8 cellular contexts compared by ENCODE assay signal in the genomic region with DNA sequence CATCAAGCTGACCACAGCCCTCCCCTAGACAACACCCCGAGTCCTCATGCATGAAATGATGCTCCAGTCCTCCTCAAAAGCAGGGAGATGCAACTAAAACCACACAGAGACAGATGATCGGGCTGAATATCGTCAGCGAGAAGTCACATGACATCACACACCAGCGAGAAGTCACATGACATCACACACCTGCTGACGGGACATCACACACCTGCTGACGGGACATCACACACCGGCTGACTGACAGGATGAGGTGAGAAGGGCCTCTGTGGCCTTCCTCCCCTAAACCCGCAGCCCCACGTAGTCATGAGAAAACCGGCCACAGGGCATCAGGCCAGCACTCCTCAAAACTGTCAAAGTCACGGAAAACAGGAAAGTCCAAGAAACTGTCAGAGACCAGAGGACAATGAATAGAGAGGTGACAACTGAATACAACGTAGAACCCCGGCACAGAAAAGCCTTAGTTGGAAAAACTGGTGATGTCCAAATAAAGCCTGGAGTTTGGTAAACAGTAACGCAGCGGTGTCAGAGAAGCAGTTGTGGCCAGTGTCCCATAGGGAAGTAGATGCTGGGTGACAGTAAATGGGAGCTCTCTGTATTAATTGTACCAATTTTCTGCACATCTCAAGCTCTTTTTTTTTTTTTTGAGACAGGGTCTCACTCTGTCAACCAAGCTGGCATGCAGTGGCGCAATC. TPM values are rescaled to one million over a fixed set of nuclear protein-coding genes. Genes with fewer than 3 reads are reported as not detected.
A peak's percentile ranks its signal among the peaks of the same experiment; 100 is the strongest.
DNase-seq lines count a peak whose midpoint lies in the region; ATAC-seq, FAIRE-seq and TF ChIP-seq lines count a peak whose summit lies in the region.

No MANE protein-coding gene starts in this region.

- H3K27me3 Mint-ChIP-seq in WTC11 (ENCODE audit: low read depth): peaks cover under 1% of the 10 kb centered on the region; the same call in 1 of the 2 replicates

- H3K27ac ChIP-seq in breast epithelium: peak overlapping the region; percentile 9 to 65

- H3K36me3 ChIP-seq in breast epithelium: no peaks in the 10 kb centered on the region

- no peaks in the 10 kb centered on the region for H3K4me1 ChIP-seq in breast epithelium

- intact Hi-C loops in breast epithelium (cut with DNase I; ENCODE audit: low total_unique reads): no loop called here

- peaks cover 14% of the 10 kb centered on the region for H3K4me1 Mint-ChIP-seq in WTC11

- no peak for TF ChIP-seq CTCF in WTC11 (IDR thresholded peaks at IDR 0.05)
- no peak for TF ChIP-seq CTCF in breast epithelium (IDR thresholded peaks at IDR 0.05)

- H3K9me3 ChIP-seq in breast epithelium: no peaks in the 10 kb centered on the region

- no peaks in the 10 kb centered on the region for H3K27me3 ChIP-seq in breast epithelium

- H3K4me3 Mint-ChIP-seq in WTC11: no peak overlapping the region

- H3K4me3 ChIP-seq in breast epithelium: no peak overlapping the region

- ATAC-seq in WTC11 (no peak), HG03432 (IDR thresholded peaks at IDR 0.05; ENCODE audit: unreplicated experiment) (no peak)

- FAIRE-seq in HTR-8/SVneo (lab: Jason Lieb, UNC): peak; percentile 52
- no peak for FAIRE-seq in urothelium cell line (lab: Jason Lieb, UNC)

- H3K36me3 Mint-ChIP-seq in WTC11: no peaks in the 10 kb centered on the region

- no peak for TF ChIP-seq POLR2A in breast epithelium (IDR thresholded peaks at IDR 0.05)

- CTCF ChIA-PET in WTC11 (lab: Charles Lee): no interaction called here

- no peaks in the 10 kb centered on the region for H3K9me3 Mint-ChIP-seq in WTC11

- POLR2A ChIA-PET in WTC11 (lab: Charles Lee): no interaction called here

- peak overlapping the region; percentile 62 for H3K27ac Mint-ChIP-seq in WTC11

- DNase-seq in HTR-8/SVneo (ENCODE audit: insufficient read length, low spot score) (no peak), WTC11 (ENCODE audit: low spot score) (no peak), breast epithelium (ENCODE audit: low spot score in 2 of 2) (no peak), urothelium cell line (ENCODE audit: low spot score) (no peak), NCI-H128 (lab: John Stamatoyannopoulos, UW; ENCODE audit: unreplicated experiment) (no peak), NCI-H187 (lab: John Stamatoyannopoulos, UW) (no peak)
- peak; percentile 45 for DNase-seq in stimulated activated CD8-positive, alpha-beta memory T cell treated with anti-CD3 and anti-CD28 coated beads, Interleukin-12 subunit alpha, Interleukin-12 subunit beta, amount 100 ng/mL, for 4 hours (ENCODE audit: low read depth)

TF ChIP-seq in WTC11, 78 proteins besides CTCF, POLR2A, EP300 and RAD21:
- TF ChIP-seq SOX15 (CRISPR knock-in tag; IDR thresholded peaks at IDR 0.05) (no peak), NR3C1 (CRISPR knock-in tag; conservative IDR thresholded peaks at IDR 0.05; ENCODE audit: low read depth) (no peak), NR1H2 (CRISPR knock-in tag; IDR thresholded peaks at IDR 0.05) (no peak)
- TF ChIP-seq, protein P1, sequence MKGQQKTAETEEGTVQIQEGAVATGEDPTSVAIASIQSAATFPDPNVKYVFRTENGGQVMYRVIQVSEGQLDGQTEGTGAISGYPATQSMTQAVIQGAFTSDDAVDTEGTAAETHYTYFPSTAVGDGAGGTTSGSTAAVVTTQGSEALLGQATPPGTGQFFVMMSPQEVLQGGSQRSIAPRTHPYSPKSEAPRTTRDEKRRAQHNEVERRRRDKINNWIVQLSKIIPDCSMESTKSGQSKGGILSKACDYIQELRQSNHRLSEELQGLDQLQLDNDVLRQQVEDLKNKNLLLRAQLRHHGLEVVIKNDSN (CRISPR knock-in tag; IDR thresholded peaks at IDR 0.05): peak; percentile 80
- TF ChIP-seq, protein P2, sequence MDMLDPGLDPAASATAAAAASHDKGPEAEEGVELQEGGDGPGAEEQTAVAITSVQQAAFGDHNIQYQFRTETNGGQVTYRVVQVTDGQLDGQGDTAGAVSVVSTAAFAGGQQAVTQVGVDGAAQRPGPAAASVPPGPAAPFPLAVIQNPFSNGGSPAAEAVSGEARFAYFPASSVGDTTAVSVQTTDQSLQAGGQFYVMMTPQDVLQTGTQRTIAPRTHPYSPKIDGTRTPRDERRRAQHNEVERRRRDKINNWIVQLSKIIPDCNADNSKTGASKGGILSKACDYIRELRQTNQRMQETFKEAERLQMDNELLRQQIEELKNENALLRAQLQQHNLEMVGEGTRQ (CRISPR knock-in tag; IDR thresholded peaks at IDR 0.05): peak; percentile 85

RNA-seq across cellular contexts. Expression of a gene that starts 14.3 kb away (rescaled TPM):
- total RNA-seq in WTC11 (2021) (72.4 to 77.7 TPM (median 73.0 TPM) in 3 replicates), breast epithelium (100 to 1,000 TPM in 1 of 3 donors, 10 to 100 TPM in 2; 50.6 to 109 (median 59.0) TPM)
